ENCODE assay signal across 1 cellular context in the genomic region with DNA sequence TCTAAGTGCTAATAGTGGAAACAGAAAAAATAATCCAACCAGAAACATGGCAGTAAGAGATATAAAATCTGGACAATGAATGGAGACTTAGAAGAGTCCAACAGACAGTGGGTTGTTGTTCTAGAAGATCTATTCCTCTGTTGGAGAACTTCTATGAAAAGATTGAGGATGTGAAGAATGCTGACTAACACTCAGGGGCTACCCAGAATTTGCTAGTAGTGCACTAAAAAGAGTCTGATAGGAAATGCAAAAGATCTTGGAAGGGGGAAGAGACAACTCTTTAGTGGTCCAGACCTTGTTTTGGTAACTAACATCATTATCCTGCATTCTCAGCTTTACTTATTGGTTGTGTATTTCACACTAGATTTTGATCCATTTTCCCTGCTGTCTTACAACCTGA.
TF ChIP-seq lines count a peak whose summit lies in the region.

No MANE protein-coding gene starts in this region.

TF ChIP-seq in A549, 52 proteins besides CTCF, POLR2A, EP300 and RAD21 (continued from another document):
- no peak for TF ChIP-seq MYC (IDR thresholded peaks at IDR 0.05; ENCODE audit: borderline replicate concordance, low read length)
- TF ChIP-seq PHF8 (IDR thresholded peaks at IDR 0.05; ENCODE audit: borderline replicate concordance, low read depth): no peak
TF ChIP-seq in A549: peak in this region for 0.
